ENCODE assay signal across 10 cellular contexts in the genomic region with DNA sequence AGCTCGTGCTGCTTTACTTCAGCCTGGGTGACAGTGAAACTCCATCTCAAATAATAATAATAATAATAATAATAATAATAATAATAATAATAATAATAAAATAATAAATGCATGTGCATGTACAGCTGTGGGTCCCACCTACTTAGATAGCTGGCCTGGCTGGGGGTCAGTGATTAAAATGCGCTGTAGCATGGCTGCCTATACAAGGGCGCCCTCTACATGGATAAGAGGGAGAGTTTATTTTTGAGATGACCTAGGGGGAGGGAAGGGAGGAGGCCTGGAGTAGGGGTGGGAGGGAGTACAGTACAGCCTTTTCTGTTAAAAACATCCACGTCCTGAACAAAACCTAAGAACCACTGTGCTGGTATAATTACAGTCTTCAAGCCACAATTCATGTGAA.
DNase-seq lines count a peak whose midpoint lies in the region; ATAC-seq and TF ChIP-seq lines count a peak whose summit lies in the region.
"Had no signal": no experiment of that assay in that cellular context is flagged by ENCODE, and none has a peak within 500 bp of the region (broad histone marks: within the 10 kb centered on the region; RNA-seq: fewer than 3 reads in every experiment).

No MANE protein-coding gene starts in this region.

- no peaks in the 10 kb centered on the region for H3K36me3 ChIP-seq in HAP-1 (replicated peaks)
- H3K36me3 ChIP-seq in CD4-positive, alpha-beta memory T cell (ENCODE audit: insufficient read depth, low read length), result no peaks in the 10 kb centered on the region

- H3K27me3 ChIP-seq in HAP-1 (ENCODE audit: low read depth), result no peaks in the 10 kb centered on the region
- H3K27me3 ChIP-seq in CD4-positive, alpha-beta memory T cell (ENCODE audit: insufficient read depth, low read length), result no peaks in the 10 kb centered on the region

- H3K4me3 ChIP-seq in HAP-1 (no peak overlapping the region), epithelial cell of proximal tubule (ENCODE audit: low read depth, low read length) (no peak overlapping the region)
- no peak overlapping the region for H3K4me3 ChIP-seq in CD4-positive, alpha-beta memory T cell (ENCODE audit: low read length in 2 of 2)

- CTCF ChIA-PET in CD4-positive, alpha-beta memory T cell (lab: Charles Lee; ENCODE audit: partially characterized antibody), result no interaction called here

- POLR2A ChIA-PET in CD4-positive, alpha-beta memory T cell (lab: Charles Lee; ENCODE audit: partially characterized antibody), result no interaction called here

- no peaks in the 10 kb centered on the region for H3K4me1 Mint-ChIP-seq in CD4-positive, alpha-beta memory T cell

- no peak overlapping the region for H3K4me3 Mint-ChIP-seq in CD4-positive, alpha-beta memory T cell

- H3K9me3 Mint-ChIP-seq in CD4-positive, alpha-beta memory T cell, result peaks cover 0 to 2% (median 0%) of the 10 kb centered on the region in 8 donors

- H3K27ac ChIP-seq in CD4-positive, alpha-beta memory T cell (ENCODE audit: low read depth, low read length), result no peak overlapping the region

- intact Hi-C loops in CD4-positive, alpha-beta memory T cell (cut with micrococcal nuclease), result no loop called here

- H3K27me3 Mint-ChIP-seq in CD4-positive, alpha-beta memory T cell, result peaks cover 2 to 5% of the 10 kb centered on the region in 2 donors

- TF ChIP-seq CTCF in epithelial cell of proximal tubule (conservative IDR thresholded peaks at IDR 0.05; ENCODE audit: low read depth, low read length), result peak; percentile 59

- no peaks in the 10 kb centered on the region for H3K36me3 Mint-ChIP-seq in CD4-positive, alpha-beta memory T cell

- no peaks in the 10 kb centered on the region for H3K4me1 ChIP-seq in HAP-1
- no peaks in the 10 kb centered on the region for H3K4me1 ChIP-seq in CD4-positive, alpha-beta memory T cell (ENCODE audit: insufficient read depth, low read length)

- ATAC-seq in GM21381 (IDR thresholded peaks at IDR 0.05; ENCODE audit: unreplicated experiment), result no peak
- no peak for ATAC-seq in HG03196 (IDR thresholded peaks at IDR 0.05; ENCODE audit: unreplicated experiment)

- peak; percentile 81 for DNase-seq in COLO829 (ENCODE audit: low spot score)
- peak; percentile 40 to 59 for DNase-seq in HAP-1 (ENCODE audit: low spot score in 2 of 2)
- peak; percentile 42 for DNase-seq in NCI-H345 treated with DMSO at 0.1 percent for 48 hours (lab: John Stamatoyannopoulos, UW; ENCODE audit: unreplicated experiment)
- no peak for DNase-seq in epithelial cell of proximal tubule (ENCODE audit: low read depth)
- DNase-seq in CD4-positive, alpha-beta memory T cell, result no peak
- DNase-seq in stimulated activated naive CD4-positive, alpha-beta T cell treated with Interleukin-2 at 50 U/mL for 16 hours (lab: John Stamatoyannopoulos, UW), result no peak
- DNase-seq: GOT3, occipital lobe had no signal

- in situ Hi-C loops in HAP-1 (cut with MboI; ENCODE audit: low sequenced_read_pairs), result no loop called here

- no peaks in the 10 kb centered on the region for H3K9me3 ChIP-seq in HAP-1
- H3K9me3 ChIP-seq in CD4-positive, alpha-beta memory T cell (ENCODE audit: control insufficient read depth in 1 of 2, low read length in 2 of 2), result no peaks in the 10 kb centered on the region

- H3K27ac Mint-ChIP-seq in CD4-positive, alpha-beta memory T cell, result no peak overlapping the region

Comparison
In these comparisons a context has a peak if more than half of its experiments do, and no peak if none do; other contexts are left out.
1. DNase-seq: peak in COLO829 (single experiment), HAP-1 (2 of 2) and NCI-H345 treated with DMSO at 0.1 percent for 48 hours (single experiment); none in epithelial cell of proximal tubule (single experiment), CD4-positive, alpha-beta memory T cell (0 of 5) and stimulated activated naive CD4-positive, alpha-beta T cell treated with Interleukin-2 at 50 U/mL for 16 hours (single experiment).